Comparison of ENCODE assay signal across 8 cellular contexts in the genomic region with DNA sequence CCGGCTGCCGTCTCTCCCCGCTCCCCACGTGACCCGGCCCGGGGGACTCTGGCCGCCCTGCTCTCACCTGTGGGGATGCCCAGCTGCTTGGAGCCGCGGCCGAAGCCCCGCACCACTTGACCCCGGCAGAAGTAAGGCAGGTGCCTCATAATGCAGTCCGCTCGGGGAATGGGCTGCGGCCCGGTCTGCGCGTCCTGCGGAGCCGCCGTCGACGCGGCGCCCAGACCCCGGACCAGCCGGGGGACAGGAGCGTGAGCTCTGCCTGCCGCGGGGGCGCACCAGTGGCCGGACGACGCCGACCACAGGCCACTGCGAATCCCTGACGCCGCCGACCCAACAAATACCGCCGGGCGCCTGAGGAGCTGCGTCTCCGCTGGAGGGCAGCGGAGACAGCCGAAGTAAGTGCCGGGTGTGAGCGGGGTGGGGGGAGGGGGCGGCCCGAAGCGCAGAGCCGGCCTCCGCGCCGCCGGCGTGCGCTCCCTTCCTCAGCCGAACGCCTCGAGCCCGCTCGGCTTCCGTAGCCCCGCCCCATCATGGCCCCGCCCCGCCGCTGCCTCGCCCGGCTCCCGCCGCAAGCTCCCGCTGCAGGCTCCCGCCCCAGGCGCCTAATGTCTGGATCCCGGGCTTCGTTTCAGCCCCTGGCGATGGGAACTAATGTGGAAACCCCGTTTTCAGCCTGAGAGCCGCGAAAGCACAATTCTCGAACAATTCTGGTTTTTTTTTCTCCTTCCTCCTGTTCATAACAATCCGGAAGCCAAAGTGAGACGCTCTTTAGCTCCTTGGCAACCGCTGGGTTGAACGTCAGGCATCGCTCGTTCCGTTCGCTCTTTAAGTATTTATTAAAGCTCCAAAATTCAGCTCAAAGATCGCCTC. TPM values are rescaled to one million over a fixed set of nuclear protein-coding genes. Genes with fewer than 3 reads are reported as not detected.
DNase-seq lines count a peak whose midpoint lies in the region; ATAC-seq and TF ChIP-seq lines count a peak whose summit lies in the region.

TSS of gene RFK (minus strand) at position 404 of the 873 bp plus-strand sequence. CDS start at position 149, 255 bp downstream.

- no peak for TF ChIP-seq EP300 in stomach (IDR thresholded peaks at IDR 0.05)

- peak; percentile 68 for ATAC-seq in GM21786 (IDR thresholded peaks at IDR 0.05; ENCODE audit: unreplicated experiment)

- H3K36me3 ChIP-seq in KOPT-K1 (ENCODE audit: insufficient read depth, low read length) (peaks cover 10% of the 10 kb centered on the region), stomach (peaks cover 0 to 3% (median 0%) of the 10 kb centered on the region in 4 donors)

- H3K9me3 ChIP-seq in KOPT-K1 (ENCODE audit: insufficient read depth, low read length, poor library complexity, severe bottlenecking), result no peaks in the 10 kb centered on the region
- H3K9me3 ChIP-seq in stomach, result no peaks in the 10 kb centered on the region

- TF ChIP-seq CTCF in fibroblast of the aortic adventitia (IDR thresholded peaks at IDR 0.05; ENCODE audit: insufficient read depth, low read length), result peak; percentile 48
- TF ChIP-seq CTCF in nephron progenitor cell (IDR thresholded peaks at IDR 0.05), result no peak
- peak in 4 of 7 experiments; percentile 24 to 53 (median 38) for TF ChIP-seq CTCF in stomach (IDR thresholded peaks at IDR 0.05)

- H3K36me3 Mint-ChIP-seq in nephron progenitor cell (ENCODE audit: low read depth), result peaks cover 29% of the 10 kb centered on the region

- peak within 1 kb of the TSS; percentile 94 for H3K4me3 Mint-ChIP-seq in nephron progenitor cell

- peaks cover 5 to 39% (median 28%) of the 10 kb centered on the region in 4 donors for H3K4me1 ChIP-seq in stomach

- peak within 1 kb of the TSS; percentile 72 for H3K27ac ChIP-seq in KOPT-K1 (ENCODE audit: low read depth, low read length, poor library complexity, severe bottlenecking)
- H3K27ac ChIP-seq in stomach, result peak within 1 kb of the TSS; percentile 94 to 97 (median 95)

- no peaks in the 10 kb centered on the region for H3K27me3 Mint-ChIP-seq in nephron progenitor cell (ENCODE audit: low read depth, poor library complexity)

- TF ChIP-seq POLR2A in stomach (IDR thresholded peaks at IDR 0.05), result peak in 1 of 4 donors; percentile 73

- DNase-seq in EH (ENCODE audit: low read depth), result peak; percentile 93
- DNase-seq in RPMI7951 (ENCODE audit: low read depth), result peak; percentile 86
- peak; percentile 91 for DNase-seq in activated effector memory CD4-positive, alpha-beta T cell treated with Interleukin-2 at 50 U/mL for 16 hours
- DNase-seq in fibroblast of the aortic adventitia (ENCODE audit: low read depth), result peak; percentile 91
- DNase-seq in nephron progenitor cell, result peak; percentile 99
- peak; percentile 94 for DNase-seq in stomach

- no peaks in the 10 kb centered on the region for H3K27me3 ChIP-seq in stomach

- H3K4me1 Mint-ChIP-seq in nephron progenitor cell, result peaks cover 5% of the 10 kb centered on the region

- intact Hi-C loops in stomach (cut with DNase I; ENCODE audit: low total_unique reads), result no loop called here

- H3K4me3 ChIP-seq in fibroblast of the aortic adventitia (ENCODE audit: low read depth, low read length) (peak within 1 kb of the TSS; percentile 91), stomach (peak within 1 kb of the TSS; percentile 68 to 90 (median 80))

- peak within 1 kb of the TSS; percentile 100 for H3K27ac Mint-ChIP-seq in nephron progenitor cell

- WGBS in stomach, 5 donors, result 0 to 1% (median 0%) methylated on average over 27 to 91 of the region's 91 CpGs

- peaks cover 14% of the 10 kb centered on the region for H3K9me3 Mint-ChIP-seq in nephron progenitor cell

RNA-seq across cellular contexts. Expression of gene RFK, which starts in this region (rescaled TPM):
- 22.7 and 24.8 TPM in 2 replicates for total RNA-seq in RPMI7951 (2014; rRNA removed; shearing (Covaris generic))
- total RNA-seq in fibroblast of the aortic adventitia (ENCODE audit: low replicate concordance), result 9.6 and 28.7 TPM in 2 replicates
- total RNA-seq in stomach, result 10 to 100 TPM in 3 of 5 donors, 1 to 10 TPM in 2; 3.8 to 36.7 (median 26.8) TPM
- 10 to 100 TPM; 10.2 to 57.7 (median 29.5) TPM for polyA plus RNA-seq in stomach

Comparison
In these comparisons a context has a peak if more than half of its experiments do, and no peak if none do; other contexts are left out.
1. Peak in every context shown above with its lines: DNase-seq, ATAC-seq, H3K4me3 ChIP-seq and H3K27ac ChIP-seq.